18 cellular contexts compared by ENCODE assay signal in the genomic region with DNA sequence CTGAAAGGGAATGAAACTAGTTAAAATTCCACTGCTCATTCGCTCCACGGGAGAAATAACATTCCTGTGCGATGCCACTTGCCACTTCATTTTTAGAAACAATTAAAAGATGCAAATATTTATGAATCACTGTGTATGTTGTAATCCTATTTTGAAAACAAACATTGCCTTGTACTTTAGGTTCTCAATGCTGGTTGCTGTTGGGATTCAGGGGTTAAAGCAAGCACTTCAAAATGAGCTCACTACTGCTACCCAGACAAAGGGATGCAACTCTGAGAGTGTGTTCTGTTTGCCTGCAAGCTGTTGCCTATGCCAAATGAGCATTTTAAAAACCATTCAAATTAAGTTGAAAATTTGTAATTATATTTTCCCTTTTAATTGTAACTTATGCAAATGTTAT.
"Had no signal": no experiment of that assay in that cellular context is flagged by ENCODE, and none has a peak within 500 bp of the region (broad histone marks: within the 10 kb centered on the region; RNA-seq: fewer than 3 reads in every experiment).

No MANE protein-coding gene starts in this region.

- H3K4me3 ChIP-seq: pancreas, thyroid gland, vagina had no signal

- DNase-seq: activated B cell treated with CpG ODN at 0.5 μM for 24 hours; activated CD4-positive, alpha-beta T cell treated with anti-CD3 and anti-CD28 coated beads for 48 hours; activated CD8-positive, alpha-beta T cell treated with anti-CD3 and anti-CD28 coated beads for 36 hours; activated gamma-delta T cell; activated T-cell treated with anti-CD3 and anti-CD28 coated beads, Interleukin-2, amount 50 U/mL, for 72 hours; amniotic stem cell; cortex of kidney; effector CD8-positive, alpha-beta T cell; foreskin keratinocyte; immature natural killer cell; pancreas; stimulated activated CD4-positive, alpha-beta T cell treated with anti-CD3 and anti-CD28 coated beads, Interleukin-12 subunit alpha, Interleukin-12 subunit beta, amount 100 ng/mL, for 4 hours; stimulated activated CD4-positive, alpha-beta T cell treated with anti-CD3 and anti-CD28 coated beads, Interleukin-2, amount 100 ng/mL, for 24 hours; T-helper 17 cell; thyroid gland had no signal

- H3K9me3 ChIP-seq: pancreas, thyroid gland, vagina had no signal

- H3K27me3 ChIP-seq: foreskin keratinocyte, pancreas, thyroid gland, vagina had no signal

- H3K36me3 ChIP-seq: pancreas, thyroid gland, vagina had no signal

- H3K27ac ChIP-seq: foreskin keratinocyte, pancreas, thyroid gland, vagina had no signal

- H3K4me1 ChIP-seq: foreskin keratinocyte, pancreas, thyroid gland, vagina had no signal

- ATAC-seq: activated CD8-positive, alpha-beta T cell treated with anti-CD3 and anti-CD28 coated beads for 36 hours; activated naive CD4-positive, alpha-beta T cell treated with anti-CD3 and anti-CD28 coated beads, Interleukin-2, amount 50 U/mL, for 72 hours; activated T-cell treated with anti-CD3 and anti-CD28 coated beads, Interleukin-2, amount 50 U/mL, for 72 hours; foreskin keratinocyte; pancreas; stimulated activated memory B cell treated with anti-CD40 and anti-IgM and Interleukin-4, amounts not matched to agents 10 μg/mL and 1 μg/mL and 100 μg/mL, for 72 hours; T-helper 17 cell had no signal
